Comparison of ENCODE assay signal across 8 cellular contexts in the genomic region with DNA sequence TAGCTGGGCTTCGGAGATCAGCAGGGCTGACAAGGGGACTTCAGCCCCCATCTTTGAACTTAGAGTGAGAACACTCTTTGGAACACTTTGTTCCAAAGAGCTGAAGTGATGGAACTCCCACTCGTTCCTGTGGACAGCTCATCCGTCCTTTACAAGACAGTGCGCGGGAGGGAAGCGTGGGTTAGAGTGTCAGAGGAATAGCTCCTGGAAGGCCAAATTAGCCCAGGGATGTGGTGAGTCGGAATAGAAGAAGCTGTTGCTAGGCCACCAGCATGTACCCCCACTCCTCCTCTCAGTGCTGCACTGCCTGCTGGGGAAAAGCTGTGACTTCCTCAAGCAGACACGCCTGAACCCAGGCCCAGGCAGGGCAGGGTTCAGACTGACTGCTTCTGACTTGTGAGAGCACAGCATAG.
DNase-seq lines count a peak whose midpoint lies in the region; ATAC-seq lines count a peak whose summit lies in the region.

No MANE protein-coding gene starts in this region.

- peak; percentile 10 for DNase-seq in Kasumi-1 (lab: John Stamatoyannopoulos, UW)
- DNase-seq in inferior parietal cortex (ENCODE audit: extremely low spot score): peak; percentile 59
- DNase-seq in stimulated activated effector memory CD8-positive, alpha-beta T cell treated with anti-CD3 and anti-CD28 coated beads, Interleukin-12 subunit alpha, Interleukin-12 subunit beta, amount 100 ng/mL, for 72 hours (ENCODE audit: low spot score in 2 of 2): peak; percentile 2 to 49
- no peak for DNase-seq in germinal center (ENCODE audit: low spot score)

- no peaks in the 10 kb centered on the region for H3K27me3 Mint-ChIP-seq in activated naive CD4-positive, alpha-beta T cell treated with anti-CD3 and anti-CD28 coated beads, Interleukin-2, amount 50 U/mL, for 24 hours
- no peaks in the 10 kb centered on the region for H3K27me3 Mint-ChIP-seq in stimulated activated memory B cell treated with anti-CD40 and anti-IgM and Interleukin-4, amounts not matched to agents 10 μg/mL and 1 μg/mL and 100 μg/mL, for 72 hours

- peak overlapping the region; percentile 95 for H3K27ac Mint-ChIP-seq in activated naive CD4-positive, alpha-beta T cell treated with anti-CD3 and anti-CD28 coated beads, Interleukin-2, amount 50 U/mL, for 24 hours
- no peak overlapping the region for H3K27ac Mint-ChIP-seq in stimulated activated effector memory CD8-positive, alpha-beta T cell treated with anti-CD3 and anti-CD28 coated beads, Interleukin-12 subunit alpha, Interleukin-12 subunit beta, amount 100 ng/mL, for 72 hours
- no peak overlapping the region for H3K27ac Mint-ChIP-seq in stimulated activated memory B cell treated with anti-CD40 and anti-IgM and Interleukin-4, amounts not matched to agents 10 μg/mL and 1 μg/mL and 100 μg/mL, for 72 hours

- ATAC-seq in stimulated activated effector memory CD8-positive, alpha-beta T cell treated with anti-CD3 and anti-CD28 coated beads, Interleukin-12 subunit alpha, Interleukin-12 subunit beta, amount 100 ng/mL, for 72 hours: no peak
- no peak for ATAC-seq in stimulated activated memory B cell treated with anti-CD40 and anti-IgM and Interleukin-4, amounts not matched to agents 10 μg/mL and 1 μg/mL and 100 μg/mL, for 72 hours
- ATAC-seq in HG03442 (IDR thresholded peaks at IDR 0.05; ENCODE audit: unreplicated experiment) (no peak), GM21529 (IDR thresholded peaks at IDR 0.05; ENCODE audit: unreplicated experiment) (no peak)

- peaks cover 2% of the 10 kb centered on the region for H3K36me3 Mint-ChIP-seq in activated naive CD4-positive, alpha-beta T cell treated with anti-CD3 and anti-CD28 coated beads, Interleukin-2, amount 50 U/mL, for 24 hours
- peaks cover 15% of the 10 kb centered on the region for H3K36me3 Mint-ChIP-seq in stimulated activated effector memory CD8-positive, alpha-beta T cell treated with anti-CD3 and anti-CD28 coated beads, Interleukin-12 subunit alpha, Interleukin-12 subunit beta, amount 100 ng/mL, for 72 hours
- H3K36me3 Mint-ChIP-seq in stimulated activated memory B cell treated with anti-CD40 and anti-IgM and Interleukin-4, amounts not matched to agents 10 μg/mL and 1 μg/mL and 100 μg/mL, for 72 hours: peaks cover 11% of the 10 kb centered on the region

- H3K4me3 Mint-ChIP-seq in activated naive CD4-positive, alpha-beta T cell treated with anti-CD3 and anti-CD28 coated beads, Interleukin-2, amount 50 U/mL, for 24 hours: no peak overlapping the region
- H3K4me3 Mint-ChIP-seq in stimulated activated effector memory CD8-positive, alpha-beta T cell treated with anti-CD3 and anti-CD28 coated beads, Interleukin-12 subunit alpha, Interleukin-12 subunit beta, amount 100 ng/mL, for 72 hours: no peak overlapping the region
- H3K4me3 Mint-ChIP-seq in stimulated activated memory B cell treated with anti-CD40 and anti-IgM and Interleukin-4, amounts not matched to agents 10 μg/mL and 1 μg/mL and 100 μg/mL, for 72 hours: no peak overlapping the region

- H3K9me3 Mint-ChIP-seq in activated naive CD4-positive, alpha-beta T cell treated with anti-CD3 and anti-CD28 coated beads, Interleukin-2, amount 50 U/mL, for 24 hours: no peaks in the 10 kb centered on the region
- H3K9me3 Mint-ChIP-seq in stimulated activated effector memory CD8-positive, alpha-beta T cell treated with anti-CD3 and anti-CD28 coated beads, Interleukin-12 subunit alpha, Interleukin-12 subunit beta, amount 100 ng/mL, for 72 hours: no peaks in the 10 kb centered on the region
- H3K9me3 Mint-ChIP-seq in stimulated activated memory B cell treated with anti-CD40 and anti-IgM and Interleukin-4, amounts not matched to agents 10 μg/mL and 1 μg/mL and 100 μg/mL, for 72 hours: no peaks in the 10 kb centered on the region

- H3K4me1 Mint-ChIP-seq in activated naive CD4-positive, alpha-beta T cell treated with anti-CD3 and anti-CD28 coated beads, Interleukin-2, amount 50 U/mL, for 24 hours: peaks cover 7% of the 10 kb centered on the region
- H3K4me1 Mint-ChIP-seq in stimulated activated effector memory CD8-positive, alpha-beta T cell treated with anti-CD3 and anti-CD28 coated beads, Interleukin-12 subunit alpha, Interleukin-12 subunit beta, amount 100 ng/mL, for 72 hours: peaks cover 29% of the 10 kb centered on the region
- peaks cover 31% of the 10 kb centered on the region for H3K4me1 Mint-ChIP-seq in stimulated activated memory B cell treated with anti-CD40 and anti-IgM and Interleukin-4, amounts not matched to agents 10 μg/mL and 1 μg/mL and 100 μg/mL, for 72 hours
